Comparison of ENCODE assay signal across 36 cellular contexts in genomic region chr12:22008196-22008595, GRCh38.
"Had no signal": no experiment of that assay in that cellular context is flagged by ENCODE, and none has a peak within 500 bp of the region (broad histone marks: within the 10 kb centered on the region; RNA-seq: fewer than 3 reads in every experiment).

No MANE protein-coding gene starts in this region.

- H3K27ac Mint-ChIP-seq: activated naive CD4-positive, alpha-beta T cell treated with anti-CD3 and anti-CD28 coated beads for 36 hours; activated naive CD4-positive, alpha-beta T cell treated with anti-CD3 and anti-CD28 coated beads, Interleukin-2, amount 10 ng/mL, durations not matched to agents 7 days and 5 days; activated naive CD4-positive, alpha-beta T cell treated with anti-CD3 and anti-CD28 coated beads, Interleukin-2, amount 50 U/mL, for 24 hours; activated naive CD4-positive, alpha-beta T cell treated with anti-CD3 and anti-CD28 coated beads, Interleukin-2, amount 50 U/mL, for 72 hours; activated naive CD8-positive, alpha-beta T cell; activated naive CD8-positive, alpha-beta T cell treated with anti-CD3 and anti-CD28 coated beads for 36 hours; activated naive CD8-positive, alpha-beta T cell treated with anti-CD3 and anti-CD28 coated beads, Interleukin-2, amount 10 ng/mL, durations not matched to agents 7 days and 5 days; activated naive CD8-positive, alpha-beta T cell treated with anti-CD3 and anti-CD28 coated beads, Interleukin-2, amount 50 U/mL, for 24 hours; activated T-cell treated with anti-CD3 and anti-CD28 coated beads, Interleukin-2, amount 50 U/mL, for 24 hours; activated T-cell treated with anti-CD3 and anti-CD28 coated beads, Interleukin-2, amount 50 U/mL, for 72 hours; activated T-helper 1 cell treated with anti-CD3 and anti-CD28 coated beads, Interleukin-12 subunit alpha, Interleukin-12 subunit beta, Interleukin-2, Interleukin-4 antibody, amounts not matched to agents 30 ng/mL and 10 ng/mL and 1 ng/mL, durations not matched to agents 14 hours and 24 hours and 36 hours; activated T-helper 17 cell treated with anti-CD3 and anti-CD28 coated beads, Interleukin-2, amount 50 U/mL, for 72 hours; activated T-helper 2 cell treated with anti-CD3 and anti-CD28 coated beads, Interferon-gamma antibody, Interleukin-2, Interleukin-4, amounts not matched to agents 10 μg/mL and 5 μg/mL and 100 μg/mL, durations not matched to agents 14 hours and 24 hours and 36 hours; brain had no signal

- H3K4me3 Mint-ChIP-seq: activated naive CD4-positive, alpha-beta T cell treated with anti-CD3 and anti-CD28 coated beads for 36 hours; activated naive CD4-positive, alpha-beta T cell treated with anti-CD3 and anti-CD28 coated beads, Interleukin-2, amount 10 ng/mL, durations not matched to agents 7 days and 5 days; activated naive CD4-positive, alpha-beta T cell treated with anti-CD3 and anti-CD28 coated beads, Interleukin-2, amount 50 U/mL, for 24 hours; activated naive CD8-positive, alpha-beta T cell; activated naive CD8-positive, alpha-beta T cell treated with anti-CD3 and anti-CD28 coated beads for 36 hours; activated naive CD8-positive, alpha-beta T cell treated with anti-CD3 and anti-CD28 coated beads, Interleukin-2, amount 10 ng/mL, durations not matched to agents 7 days and 5 days; activated naive CD8-positive, alpha-beta T cell treated with anti-CD3 and anti-CD28 coated beads, Interleukin-2, amount 50 U/mL, for 24 hours; activated T-cell treated with anti-CD3 and anti-CD28 coated beads, Interleukin-2, amount 50 U/mL, for 24 hours; activated T-cell treated with anti-CD3 and anti-CD28 coated beads, Interleukin-2, amount 50 U/mL, for 4 hours; activated T-cell treated with anti-CD3 and anti-CD28 coated beads, Interleukin-2, amount 50 U/mL, for 72 hours; activated T-helper 1 cell treated with anti-CD3 and anti-CD28 coated beads, Interleukin-12 subunit alpha, Interleukin-12 subunit beta, Interleukin-2, Interleukin-4 antibody, amounts not matched to agents 30 ng/mL and 10 ng/mL and 1 ng/mL, durations not matched to agents 14 hours and 24 hours and 36 hours; activated T-helper 17 cell treated with anti-CD3 and anti-CD28 coated beads, Interleukin-2, amount 50 U/mL, for 72 hours; brain; central memory CD8-positive, alpha-beta T cell had no signal

- H3K4me1 Mint-ChIP-seq: activated naive CD4-positive, alpha-beta T cell treated with anti-CD3 and anti-CD28 coated beads, Interleukin-2, amount 10 ng/mL, durations not matched to agents 7 days and 5 days; activated naive CD4-positive, alpha-beta T cell treated with anti-CD3 and anti-CD28 coated beads, Interleukin-2, amount 50 U/mL, for 24 hours; activated naive CD8-positive, alpha-beta T cell treated with anti-CD3 and anti-CD28 coated beads for 36 hours; activated naive CD8-positive, alpha-beta T cell treated with anti-CD3 and anti-CD28 coated beads, Interleukin-2, amount 10 ng/mL, durations not matched to agents 7 days and 5 days; activated naive CD8-positive, alpha-beta T cell treated with anti-CD3 and anti-CD28 coated beads, Interleukin-2, amount 50 U/mL, for 24 hours; activated T-helper 17 cell treated with anti-CD3 and anti-CD28 coated beads, Interleukin-2, amount 50 U/mL, for 72 hours; brain; central memory CD8-positive, alpha-beta T cell had no signal

- FAIRE-seq: astrocyte, bronchial epithelial cell had no signal

- ATAC-seq: activated naive CD4-positive, alpha-beta T cell treated with anti-CD3 and anti-CD28 coated beads, Interleukin-2, amount 50 U/mL, for 72 hours; activated naive CD8-positive, alpha-beta T cell treated with anti-CD3 and anti-CD28 coated beads, Interleukin-2, amount 50 U/mL, for 24 hours; activated T-cell treated with anti-CD3 and anti-CD28 coated beads, Interleukin-2, amount 50 U/mL, for 4 hours; activated T-cell treated with anti-CD3 and anti-CD28 coated beads, Interleukin-2, amount 50 U/mL, for 72 hours; activated T-helper 17 cell treated with anti-CD3 and anti-CD28 coated beads, Interleukin-2, amount 50 U/mL, for 72 hours; body of pancreas had no signal

- H3K9me3 Mint-ChIP-seq: activated naive CD4-positive, alpha-beta T cell treated with anti-CD3 and anti-CD28 coated beads, Interleukin-2, amount 10 ng/mL, durations not matched to agents 7 days and 5 days; activated naive CD4-positive, alpha-beta T cell treated with anti-CD3 and anti-CD28 coated beads, Interleukin-2, amount 50 U/mL, for 24 hours; activated T-cell treated with anti-CD3 and anti-CD28 coated beads, Interleukin-2, amount 50 U/mL, for 4 hours; activated T-helper 1 cell treated with anti-CD3 and anti-CD28 coated beads, Interleukin-12 subunit alpha, Interleukin-12 subunit beta, Interleukin-2, Interleukin-4 antibody, amounts not matched to agents 30 ng/mL and 10 ng/mL and 1 ng/mL, durations not matched to agents 14 hours and 24 hours and 36 hours; activated T-helper 17 cell treated with anti-CD3 and anti-CD28 coated beads, Interleukin-2, amount 50 U/mL, for 72 hours; activated T-helper 2 cell treated with anti-CD3 and anti-CD28 coated beads, Interferon-gamma antibody, Interleukin-2, Interleukin-4, amounts not matched to agents 10 μg/mL and 5 μg/mL and 100 μg/mL, durations not matched to agents 14 hours and 24 hours and 36 hours; central memory CD8-positive, alpha-beta T cell had no signal

- H3K36me3 Mint-ChIP-seq: activated naive CD4-positive, alpha-beta T cell treated with anti-CD3 and anti-CD28 coated beads, Interleukin-2, amount 10 ng/mL, durations not matched to agents 7 days and 5 days; activated naive CD8-positive, alpha-beta T cell treated with anti-CD3 and anti-CD28 coated beads, Interleukin-2, amount 10 ng/mL, durations not matched to agents 7 days and 5 days; brain had no signal

- DNase-seq: activated effector memory CD4-positive, alpha-beta T cell treated with anti-CD3 and anti-CD28 coated beads, Interleukin-2, amount 50 U/mL, for 16 hours; activated effector memory CD4-positive, alpha-beta T cell treated with Interleukin-2 at 50 U/mL for 16 hours; activated gamma-delta T cell; activated gamma-delta T cell treated with Interleukin-2 at 50 U/mL for 16 hours; activated naive CD4-positive, alpha-beta T cell; activated naive CD4-positive, alpha-beta T cell treated with anti-CD3 and anti-CD28 coated beads for 36 hours; activated naive CD4-positive, alpha-beta T cell treated with anti-CD3 and anti-CD28 coated beads, Interleukin-2, amount 10 ng/mL, durations not matched to agents 7 days and 5 days; activated naive CD4-positive, alpha-beta T cell treated with anti-CD3 and anti-CD28 coated beads, Interleukin-2, amount 50 U/mL, for 16 hours; activated naive CD4-positive, alpha-beta T cell treated with Interleukin-2 at 50 U/mL for 16 hours; activated naive CD8-positive, alpha-beta T cell treated with anti-CD3 and anti-CD28 coated beads for 36 hours; activated naive CD8-positive, alpha-beta T cell treated with anti-CD3 and anti-CD28 coated beads, Interleukin-2, amount 10 ng/mL, durations not matched to agents 7 days and 5 days; activated naive CD8-positive, alpha-beta T cell treated with anti-CD3 and anti-CD28 coated beads, Interleukin-2, amount 50 U/mL, for 24 hours; activated T-cell treated with anti-CD3 and anti-CD28 coated beads, Interleukin-2, amount 50 U/mL, for 24 hours; activated T-cell treated with anti-CD3 and anti-CD28 coated beads, Interleukin-2, amount 50 U/mL, for 4 hours; activated T-cell treated with anti-CD3 and anti-CD28 coated beads, Interleukin-2, amount 50 U/mL, for 48 hours; activated T-cell treated with anti-CD3 and anti-CD28 coated beads, Interleukin-2, amount 50 U/mL, for 72 hours; adrenal gland; amniotic stem cell; amygdala; anterior cingulate cortex; aorta; body of pancreas; brain microvascular endothelial cell; caudate nucleus; central memory CD4-positive, alpha-beta T cell; cerebellar nuclear complex had no signal
